ENCODE assay signal across 1 cellular context in genomic region chr4:108114503-108114902, GRCh38.
A peak's percentile ranks its signal among the peaks of the same experiment; 100 is the strongest.
TF ChIP-seq lines count a peak whose summit lies in the region.

No MANE protein-coding gene starts in this region.

TF ChIP-seq in K562, 482 proteins besides CTCF, POLR2A, EP300 and RAD21 (continued from another document and continues in another):
- TF ChIP-seq TFE3 (CRISPR knock-in tag; IDR thresholded peaks at IDR 0.05), result no peak
- no peak for TF ChIP-seq PYGO2 (tag; IDR thresholded peaks at IDR 0.05)
- TF ChIP-seq TEAD4 (IDR thresholded peaks at IDR 0.05; ENCODE audit: low read length), result peak; percentile 98
- no peak for TF ChIP-seq TEAD4 (CRISPR knock-in tag; IDR thresholded peaks at IDR 0.05; ENCODE audit: borderline replicate concordance)
- TF ChIP-seq KLF6 (CRISPR knock-in tag; IDR thresholded peaks at IDR 0.05; ENCODE audit: borderline replicate concordance), result no peak
- no peak for TF ChIP-seq ZNF41 (CRISPR knock-in tag; conservative IDR thresholded peaks at IDR 0.05)
- peak; percentile 98 for TF ChIP-seq DPF2 (IDR thresholded peaks at IDR 0.05)
- no peak for TF ChIP-seq TSC22D4 (tag; IDR thresholded peaks at IDR 0.05)
- no peak for TF ChIP-seq ZNF134 (CRISPR knock-in tag; conservative IDR thresholded peaks at IDR 0.05)
- TF ChIP-seq SPI1 (IDR thresholded peaks at IDR 0.05; ENCODE audit: borderline replicate concordance, low read depth, low read length), result peak; percentile 16; the same call in 1 of the 2 replicates
- no peak for TF ChIP-seq ZBTB8A (IDR thresholded peaks at IDR 0.05; ENCODE audit: partially characterized antibody)
- TF ChIP-seq NRF1 (conservative IDR thresholded peaks at IDR 0.05 in 1 of 2, IDR thresholded peaks at IDR 0.05 in 1 of 2), result no peak
- TF ChIP-seq STAT6 (CRISPR knock-in tag; IDR thresholded peaks at IDR 0.05), result 0 out of 2 replicates have a peak, but pooled peaks have one; percentile 69
- TF ChIP-seq MNT (conservative IDR thresholded peaks at IDR 0.05), result peak in 1 of 2 experiments; percentile 42; a peak in 2 of 4 replicates
- TF ChIP-seq TAF1 (IDR thresholded peaks at IDR 0.05; ENCODE audit: control insufficient read depth, extremely low read depth, insufficient read depth, low read length, severe bottlenecking), result no peak
- no peak for TF ChIP-seq EWSR1 (IDR thresholded peaks at IDR 0.05; ENCODE audit: borderline replicate concordance, low read depth, partially characterized antibody)
- no peak for TF ChIP-seq ZNF282 (CRISPR knock-in tag; IDR thresholded peaks at IDR 0.05)
- TF ChIP-seq TARDBP (IDR thresholded peaks at IDR 0.05), result no peak
- peak in 1 of 2 experiments; percentile 71; a peak in 3 of 4 replicates for TF ChIP-seq RCOR1 (IDR thresholded peaks at IDR 0.05; ENCODE audit: borderline replicate concordance in 1 of 2, low read depth in 2 of 2, low read length in 2 of 2)
- TF ChIP-seq ZMIZ1 (IDR thresholded peaks at IDR 0.05; ENCODE audit: low read depth in 2 of 2, low read length in 2 of 2), result peak in 1 of 2 experiments; percentile 89; a peak in 2 of 4 replicates
- TF ChIP-seq ZNF699 (CRISPR knock-in tag; IDR thresholded peaks at IDR 0.05; ENCODE audit: insufficient replicate concordance), result no peak
- TF ChIP-seq ZKSCAN3 (CRISPR knock-in tag; IDR thresholded peaks at IDR 0.05), result no peak
- TF ChIP-seq SRSF7 (optimal IDR thresholded peaks at IDR 0.05; ENCODE audit: low read depth, low read length), result no peak
- no peak for TF ChIP-seq RBM25 (IDR thresholded peaks at IDR 0.05; ENCODE audit: low read depth, low read length, severe bottlenecking)
- TF ChIP-seq MXD1 (CRISPR knock-in tag; IDR thresholded peaks at IDR 0.05; ENCODE audit: borderline replicate concordance, poor library complexity, severe bottlenecking), result no peak
- 0 out of 2 replicates have a peak, but pooled peaks have one; percentile 47 for TF ChIP-seq ETS1 (conservative IDR thresholded peaks at IDR 0.05; ENCODE audit: control insufficient read depth, low read depth, low read length)
- no peak for TF ChIP-seq SREBF1 (IDR thresholded peaks at IDR 0.05; ENCODE audit: borderline replicate concordance, low read depth, low read length)
- TF ChIP-seq CTBP1 (IDR thresholded peaks at IDR 0.05; ENCODE audit: borderline replicate concordance), result peak; percentile 87
- TF ChIP-seq ZNF764 (CRISPR knock-in tag; IDR thresholded peaks at IDR 0.05; ENCODE audit: low read depth), result no peak
- TF ChIP-seq CBX1 (IDR thresholded peaks at IDR 0.05; ENCODE audit: low read depth), result no peak
- no peak for TF ChIP-seq PCBP2 (IDR thresholded peaks at IDR 0.05; ENCODE audit: low read depth, low read length, poor library complexity, severe bottlenecking)
- TF ChIP-seq ZBTB26 (CRISPR knock-in tag; IDR thresholded peaks at IDR 0.05), result no peak
- TF ChIP-seq MXI1 (IDR thresholded peaks at IDR 0.05; ENCODE audit: low read depth, low read length), result peak; percentile 23; the same call in 1 of the 2 replicates
- TF ChIP-seq HDGF (IDR thresholded peaks at IDR 0.05), result no peak
- TF ChIP-seq ZFP30 (CRISPR knock-in tag; IDR thresholded peaks at IDR 0.05; ENCODE audit: borderline replicate concordance), result no peak
- no peak for TF ChIP-seq NR2C1 (IDR thresholded peaks at IDR 0.05)
- no peak for TF ChIP-seq NR2C1 (tag; IDR thresholded peaks at IDR 0.05)
- TF ChIP-seq ZNF76 (CRISPR knock-in tag; IDR thresholded peaks at IDR 0.05; ENCODE audit: borderline replicate concordance), result no peak
- TF ChIP-seq ATF4 (CRISPR knock-in tag; IDR thresholded peaks at IDR 0.05), result no peak
- no peak for TF ChIP-seq MIER1 (IDR thresholded peaks at IDR 0.05; ENCODE audit: low read depth)
- no peak for TF ChIP-seq ZNF57 (CRISPR knock-in tag; IDR thresholded peaks at IDR 0.05)
- no peak for TF ChIP-seq CBX2 (IDR thresholded peaks at IDR 0.05; ENCODE audit: insufficient read depth, low read length, poor library complexity, severe bottlenecking)
- no peak for TF ChIP-seq NKRF (IDR thresholded peaks at IDR 0.05; ENCODE audit: borderline replicate concordance)
- no peak for TF ChIP-seq JUNB (CRISPR knock-in tag; conservative IDR thresholded peaks at IDR 0.05)
- no peak for TF ChIP-seq FOS (IDR thresholded peaks at IDR 0.05; ENCODE audit: extremely low read depth, insufficient read length)
- TF ChIP-seq ARID3B (CRISPR knock-in tag; IDR thresholded peaks at IDR 0.05; ENCODE audit: borderline replicate concordance), result no peak
- TF ChIP-seq E2F3 (CRISPR knock-in tag; IDR thresholded peaks at IDR 0.05), result no peak
